8 cellular contexts compared by ENCODE assay signal in the genomic region with DNA sequence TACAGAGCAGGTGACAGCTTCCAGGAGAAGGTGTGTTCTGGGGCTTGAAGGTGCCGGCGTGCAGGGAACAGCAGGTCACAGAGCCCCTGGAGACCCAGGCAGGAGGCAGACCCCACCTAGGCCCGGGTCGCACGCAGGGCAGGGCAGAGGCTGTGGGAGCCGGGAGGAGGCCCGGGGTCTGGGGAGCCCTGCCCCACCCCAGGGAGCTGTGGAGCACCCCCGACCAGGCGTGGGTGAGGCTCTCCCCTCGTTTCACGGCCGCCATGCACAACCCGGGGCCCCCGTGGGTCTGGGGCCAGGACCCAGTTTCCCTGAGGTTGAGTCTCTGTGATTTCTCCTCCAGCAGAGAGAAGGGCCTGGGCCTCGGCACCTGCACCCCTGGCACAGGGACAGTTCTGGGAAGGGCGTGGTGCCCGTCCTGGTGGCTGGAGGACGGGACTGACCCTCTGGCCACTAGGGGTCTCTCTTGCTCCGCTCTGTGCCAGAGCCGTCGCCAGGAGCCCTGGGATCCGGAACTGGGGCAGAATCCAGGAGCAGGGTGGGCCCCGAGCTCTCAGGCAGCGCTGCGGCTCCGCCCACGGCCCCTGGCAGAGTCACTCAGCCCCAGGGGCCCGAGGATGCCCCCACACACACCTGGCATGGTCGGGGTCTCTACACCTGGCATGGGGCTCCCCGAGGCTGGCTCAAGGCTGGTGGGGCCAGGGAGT.
A peak's percentile ranks its signal among the peaks of the same experiment; 100 is the strongest.
DNase-seq lines count a peak whose midpoint lies in the region; ATAC-seq and TF ChIP-seq lines count a peak whose summit lies in the region.

No MANE protein-coding gene starts in this region.

- H3K9ac ChIP-seq in OCI-LY1 (ENCODE audit: low read length), result no peak overlapping the region

- H3K27me3 Mint-ChIP-seq in nephron progenitor cell (ENCODE audit: low read depth, poor library complexity), result peaks cover 26% of the 10 kb centered on the region

- no peaks in the 10 kb centered on the region for H4K20me1 ChIP-seq in OCI-LY1 (ENCODE audit: insufficient read depth, low read length)

- intact Hi-C loops in esophagus squamous epithelium (cut with DNase I), result loop anchor here (5.0 kb wide), 2 partner anchors 113 to 198 kb away; a partner anchor contains a TSS

- H3K4me1 Mint-ChIP-seq in nephron progenitor cell, result peaks cover 26% of the 10 kb centered on the region

- no peaks in the 10 kb centered on the region for H3K36me3 Mint-ChIP-seq in nephron progenitor cell (ENCODE audit: low read depth)

- no peaks in the 10 kb centered on the region for H3K79me2 ChIP-seq in OCI-LY1 (ENCODE audit: insufficient read depth, low read length)

- H3K27ac ChIP-seq in OCI-LY1 (ENCODE audit: low read depth, low read length, poor library complexity, severe bottlenecking), result no peak overlapping the region
- H3K27ac ChIP-seq in esophagus squamous epithelium, result no peak overlapping the region

- TF ChIP-seq CTCF in OCI-LY1 (IDR thresholded peaks at IDR 0.05; ENCODE audit: low read length), result peak; percentile 83
- TF ChIP-seq CTCF in esophagus squamous epithelium (IDR thresholded peaks at IDR 0.05), result peak; percentile 75 to 94 (median 88)
- TF ChIP-seq CTCF in nephron progenitor cell (IDR thresholded peaks at IDR 0.05), result peak; percentile 94

- H3K9me3 Mint-ChIP-seq in nephron progenitor cell, result peaks cover 9% of the 10 kb centered on the region

- no peak overlapping the region for H3K4me3 ChIP-seq in OCI-LY1 (ENCODE audit: low read depth, low read length, poor library complexity, severe bottlenecking)
- peak overlapping the region in 1 of 4 donors; percentile 10 for H3K4me3 ChIP-seq in esophagus squamous epithelium

- WGBS in esophagus squamous epithelium, 2 donors, result no CpG with 5 or more reads among the region's 30 CpGs

- H2AFZ ChIP-seq in OCI-LY1 (ENCODE audit: low read length), result no peak overlapping the region

- H3K9me3 ChIP-seq in OCI-LY1 (ENCODE audit: low read length) (no peaks in the 10 kb centered on the region), esophagus squamous epithelium (no peaks in the 10 kb centered on the region)

- H3F3A ChIP-seq in OCI-LY1 (ENCODE audit: insufficient read depth, low read length), result no peaks in the 10 kb centered on the region

- no peak overlapping the region for H3K27ac Mint-ChIP-seq in nephron progenitor cell

- H3K4me1 ChIP-seq in OCI-LY1 (ENCODE audit: insufficient read depth, low read length, severe bottlenecking), result no peaks in the 10 kb centered on the region
- H3K4me1 ChIP-seq in esophagus squamous epithelium, result peaks cover 5 to 12% (median 6%) of the 10 kb centered on the region in 3 donors

- no peaks in the 10 kb centered on the region for H3K9me2 ChIP-seq in OCI-LY1 (ENCODE audit: low read depth, low read length)

- H3K4me3 Mint-ChIP-seq in nephron progenitor cell, result no peak overlapping the region

- H3K4me2 ChIP-seq in OCI-LY1 (ENCODE audit: low read length), result no peak overlapping the region

- DNase-seq in CMK (ENCODE audit: low read depth) (peak; percentile 65), HuH-7 (ENCODE audit: low spot score) (peak; percentile 93), activated T-cell treated with anti-CD3 and anti-CD28 coated beads for 24 hours (ENCODE audit: low read depth) (peak; percentile 68), esophagus squamous epithelium (lab: John Stamatoyannopoulos, UW) (no peak), nephron progenitor cell (peak; percentile 89)
- peak; percentile 36 to 80 (median 59) for DNase-seq in stimulated activated naive CD4-positive, alpha-beta T cell (lab: John Stamatoyannopoulos, UW)

- H3K36me3 ChIP-seq in OCI-LY1 (ENCODE audit: insufficient read depth, low read length) (no peaks in the 10 kb centered on the region), esophagus squamous epithelium (no peaks in the 10 kb centered on the region)

- H3K27me3 ChIP-seq in OCI-LY1 (ENCODE audit: insufficient read depth, low read length) (no peaks in the 10 kb centered on the region; the same call in 1 of the 2 replicates), esophagus squamous epithelium (peaks cover 0 to 75% (median 1%) of the 10 kb centered on the region in 4 donors)

- TF ChIP-seq POLR2A in esophagus squamous epithelium (IDR thresholded peaks at IDR 0.05), result no peak

- ATAC-seq in GM19452 (IDR thresholded peaks at IDR 0.05; ENCODE audit: unreplicated experiment), result peak; percentile 72
